In the genomic region with DNA sequence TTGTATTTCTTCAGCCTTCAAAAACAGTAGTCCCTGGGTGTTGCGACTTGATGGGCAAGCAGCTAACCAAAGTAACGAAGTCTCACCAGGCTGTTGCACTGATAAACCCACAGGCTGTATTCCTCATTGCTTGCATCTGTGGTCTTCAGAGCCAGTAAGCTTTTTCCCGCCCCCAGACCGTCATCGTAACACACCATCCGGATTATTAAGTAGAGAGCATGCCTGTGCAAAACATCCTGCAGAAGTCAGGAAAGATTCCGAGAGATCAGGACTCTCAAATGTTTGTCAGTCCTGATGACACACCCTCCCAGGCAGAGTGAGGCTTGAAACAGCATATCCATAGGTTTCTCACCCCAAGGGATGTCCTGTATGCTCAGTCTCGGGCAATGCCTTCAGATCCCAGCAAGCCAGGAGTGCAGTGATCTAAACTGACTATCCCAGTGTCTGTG, we compare ENCODE assay signal across 25 cellular contexts. TPM values are rescaled to one million over a fixed set of nuclear protein-coding genes. Genes with fewer than 3 reads are reported as not detected.
DNase-seq lines count a peak whose midpoint lies in the region; ATAC-seq and TF ChIP-seq lines count a peak whose summit lies in the region.
"Had no signal": no experiment of that assay in that cellular context is flagged by ENCODE, and none has a peak within 500 bp of the region (broad histone marks: within the 10 kb centered on the region; RNA-seq: fewer than 3 reads in every experiment).

No MANE protein-coding gene starts in this region.

- POLR2A ChIA-PET in AG04450 (lab: Yijun Ruan, JAX), result interaction anchor here (1.0 to 1.5 kb wide), 2 partner anchors 15 to 264 kb away, joined by 4 to 8 read pairs; a partner anchor contains a TSS
- POLR2A ChIA-PET in RWPE1 (lab: Yijun Ruan, JAX; ENCODE audit: low non-redundant PET), result no interaction called here

- CTCF ChIA-PET in AG04450 (lab: Charles Lee) (no interaction called here), RWPE1 (lab: Yijun Ruan, JAX) (no interaction called here)

- H3K36me3 ChIP-seq in neural progenitor cell, result no peaks in the 10 kb centered on the region
- H3K36me3 ChIP-seq: prostate gland had no signal

- H3K9ac ChIP-seq in neural progenitor cell, result no peak overlapping the region

- no peak for DNase-seq in AG04450 (ENCODE audit: low read depth, low spot score)
- no peak for DNase-seq in RWPE1 (ENCODE audit: low spot score)
- no peak for DNase-seq in osteocyte (ENCODE audit: extremely low spot score, unreplicated experiment)
- DNase-seq in SHP77 treated with DMSO at 0.1 percent for 48 hours (lab: John Stamatoyannopoulos, UW), result no peak
- no peak for DNase-seq in neural progenitor cell (ENCODE audit: low spot score)
- no peak for DNase-seq in NK-92 (lab: John Stamatoyannopoulos, UW; ENCODE audit: unreplicated experiment)
- DNase-seq: activated B cell treated with CpG ODN at 0.5 μM for 24 hours; activated CD4-positive, alpha-beta memory T cell treated with anti-CD3 and anti-CD28 coated beads for 36 hours; Caco-2; erythroblast; gastrocnemius medialis; HCEC 1CT; NCI-H1092; NCI-H2081; NCI-H345; OCI-M1; SHP77; stimulated activated CD4-positive, alpha-beta T cell treated with anti-CD3 and anti-CD28 coated beads, Interleukin-2, amount 100 ng/mL, for 48 hours; T-helper 9 cell had no signal

- peaks cover 56% of the 10 kb centered on the region for H3K36me3 Mint-ChIP-seq in osteocyte (ENCODE audit: unreplicated experiment)
- H3K36me3 Mint-ChIP-seq in neural progenitor cell, result peaks cover 14% of the 10 kb centered on the region

- H3K27ac Mint-ChIP-seq in osteocyte (ENCODE audit: unreplicated experiment), result peak overlapping the region; percentile 31
- no peak overlapping the region for H3K27ac Mint-ChIP-seq in neural progenitor cell
- H3K27ac Mint-ChIP-seq: activated B cell treated with CpG ODN at 0.5 μM for 24 hours; activated CD4-positive, alpha-beta memory T cell treated with anti-CD3 and anti-CD28 coated beads for 36 hours; activated naive CD8-positive, alpha-beta T cell; stimulated activated memory B cell treated with anti-CD40 and anti-IgM and Interleukin-4, amounts not matched to agents 10 μg/mL and 1 μg/mL and 100 μg/mL, for 72 hours had no signal

- no peaks in the 10 kb centered on the region for H3K4me1 ChIP-seq in neural progenitor cell
- H3K4me1 ChIP-seq: Caco-2, gastrocnemius medialis, prostate gland had no signal

- no peaks in the 10 kb centered on the region for H3K9me3 Mint-ChIP-seq in osteocyte (ENCODE audit: unreplicated experiment)
- no peaks in the 10 kb centered on the region for H3K9me3 Mint-ChIP-seq in neural progenitor cell
- H3K9me3 Mint-ChIP-seq: activated B cell treated with CpG ODN at 0.5 μM for 24 hours; activated CD4-positive, alpha-beta memory T cell treated with anti-CD3 and anti-CD28 coated beads for 36 hours; stimulated activated memory B cell treated with anti-CD40 and anti-IgM and Interleukin-4, amounts not matched to agents 10 μg/mL and 1 μg/mL and 100 μg/mL, for 72 hours had no signal

- H3K4me3 ChIP-seq in AG04450 (ENCODE audit: low read depth, low read length), result no peak overlapping the region
- H3K4me3 ChIP-seq in neural progenitor cell, result no peak overlapping the region
- H3K4me3 ChIP-seq: BLaER1 treated with 17β-estradiol and CSF1 and Interleukin-3, amounts not matched to agents 10 nM and 100 nM; gastrocnemius medialis; prostate gland had no signal

- H3K9me3 ChIP-seq in AG04450 (ENCODE audit: control insufficient read depth, insufficient read depth, low read length), result no peaks in the 10 kb centered on the region; the same call in 1 of the 2 replicates
- no peaks in the 10 kb centered on the region for H3K9me3 ChIP-seq in neural progenitor cell (ENCODE audit: low read depth)
- H3K9me3 ChIP-seq: BLaER1 treated with 17β-estradiol and CSF1 and Interleukin-3, amounts not matched to agents 10 nM and 100 nM; Caco-2; gastrocnemius medialis; prostate gland had no signal

- H4K20me1 ChIP-seq in neural progenitor cell (ENCODE audit: low read depth), result no peaks in the 10 kb centered on the region

- H3K4me3 Mint-ChIP-seq in osteocyte (ENCODE audit: unreplicated experiment) (no peak overlapping the region), neural progenitor cell (no peak overlapping the region)
- H3K4me3 Mint-ChIP-seq: activated B cell treated with CpG ODN at 0.5 μM for 24 hours; activated CD4-positive, alpha-beta memory T cell treated with anti-CD3 and anti-CD28 coated beads for 36 hours; activated naive CD8-positive, alpha-beta T cell; stimulated activated memory B cell treated with anti-CD40 and anti-IgM and Interleukin-4, amounts not matched to agents 10 μg/mL and 1 μg/mL and 100 μg/mL, for 72 hours had no signal

- H3K27me3 ChIP-seq in AG04450 (ENCODE audit: control insufficient read depth, insufficient read depth, low read length) (no peaks in the 10 kb centered on the region), neural progenitor cell (no peaks in the 10 kb centered on the region)
- H3K27me3 ChIP-seq: BLaER1 treated with 17β-estradiol and CSF1 and Interleukin-3, amounts not matched to agents 10 nM and 100 nM; gastrocnemius medialis had no signal

- H3K27me3 Mint-ChIP-seq in osteocyte (ENCODE audit: unreplicated experiment) (no peaks in the 10 kb centered on the region), neural progenitor cell (ENCODE audit: insufficient read depth, low read depth) (no peaks in the 10 kb centered on the region)
- H3K27me3 Mint-ChIP-seq: activated B cell treated with CpG ODN at 0.5 μM for 24 hours; activated CD4-positive, alpha-beta memory T cell treated with anti-CD3 and anti-CD28 coated beads for 36 hours; activated naive CD8-positive, alpha-beta T cell; stimulated activated memory B cell treated with anti-CD40 and anti-IgM and Interleukin-4, amounts not matched to agents 10 μg/mL and 1 μg/mL and 100 μg/mL, for 72 hours had no signal

- ATAC-seq in esophagus mucosa (peak; percentile 38), HG03342 (IDR thresholded peaks at IDR 0.05; ENCODE audit: unreplicated experiment) (no peak)
- ATAC-seq: gastrocnemius medialis; stimulated activated memory B cell treated with anti-CD40 and anti-IgM and Interleukin-4, amounts not matched to agents 10 μg/mL and 1 μg/mL and 100 μg/mL, for 72 hours had no signal

- no peaks in the 10 kb centered on the region for H3K79me2 ChIP-seq in neural progenitor cell (ENCODE audit: low read depth)

- H3K27ac ChIP-seq in AG04450 (ENCODE audit: low read depth, low read length) (peak overlapping the region; percentile 63), RWPE1 (peak overlapping the region; percentile 47), neural progenitor cell (no peak overlapping the region)
- H3K27ac ChIP-seq: prostate gland had no signal

- no peaks in the 10 kb centered on the region for H3F3A ChIP-seq in neural progenitor cell (ENCODE audit: low read depth)

- H2AFZ ChIP-seq in neural progenitor cell (replicated peaks), result no peak overlapping the region

- TF ChIP-seq CTCF in AG04450 (IDR thresholded peaks at IDR 0.05; ENCODE audit: low read depth, low read length) (no peak), RWPE1 (conservative IDR thresholded peaks at IDR 0.05; ENCODE audit: low read depth) (no peak), osteocyte (IDR thresholded peaks at IDR 0.05) (no peak), neural progenitor cell (IDR thresholded peaks at IDR 0.05) (no peak)

- peaks cover 23% of the 10 kb centered on the region for H3K4me1 Mint-ChIP-seq in osteocyte (ENCODE audit: unreplicated experiment)
- no peaks in the 10 kb centered on the region for H3K4me1 Mint-ChIP-seq in neural progenitor cell
- H3K4me1 Mint-ChIP-seq: activated B cell treated with CpG ODN at 0.5 μM for 24 hours had no signal

- no peak overlapping the region for H3K4me2 ChIP-seq in neural progenitor cell

RNA-seq across cellular contexts. Expression of a gene that starts 15.9 kb away (rescaled TPM):
- polyA plus RNA-seq in AG04450 (2011; rRNA removed), result 167 and 212 TPM in 2 replicates
- polyA minus RNA-seq in AG04450 (2011; rRNA and poly(A)+ RNA removed), result 37.6 and 38.3 TPM in 2 replicates
- 53.8 TPM for total RNA-seq in esophagus mucosa
- total RNA-seq in osteocyte, result 91.8 and 98.0 TPM in 2 replicates
- total RNA-seq in neural progenitor cell (ENCODE audit: low replicate concordance), result 14.6 and 17.3 TPM in 2 replicates

RNA-seq across cellular contexts. Expression of a gene that starts 16.1 kb away (rescaled TPM):
- polyA plus RNA-seq in AG04450 (2011; rRNA removed), result 40.2 and 48.6 TPM in 2 replicates
- polyA minus RNA-seq in AG04450 (2011; rRNA and poly(A)+ RNA removed), result 31.8 and 45.7 TPM in 2 replicates
- 26.2 TPM for total RNA-seq in esophagus mucosa
- 27.7 and 28.8 TPM in 2 replicates for total RNA-seq in osteocyte
- 129 and 199 TPM in 2 replicates for total RNA-seq in neural progenitor cell (ENCODE audit: low replicate concordance)
